8 cellular contexts compared by ENCODE assay signal in genomic region chr10:97037365-97038361, GRCh38.
A peak's percentile ranks its signal among the peaks of the same experiment; 100 is the strongest.
DNase-seq lines count a peak whose midpoint lies in the region; ATAC-seq and TF ChIP-seq lines count a peak whose summit lies in the region.

No MANE protein-coding gene starts in this region.

- H2BK15ac ChIP-seq in IMR-90 (ENCODE audit: low read depth, low read length): no peak overlapping the region

- H3K4me1 ChIP-seq in BLaER1 (peaks cover 22% of the 10 kb centered on the region), IMR-90 (ENCODE audit: control insufficient read depth, insufficient read depth, low read length) (peaks cover 5% of the 10 kb centered on the region; the same call in 1 of the 2 replicates), OCI-LY3 (ENCODE audit: low read length) (peaks cover 7% of the 10 kb centered on the region)

- H3K4me3 ChIP-seq in BLaER1: peak overlapping the region; percentile 50
- peak overlapping the region; percentile 42 for H3K4me3 ChIP-seq in IMR-90 (ENCODE audit: insufficient read depth, low read depth, low read length)
- H3K4me3 ChIP-seq in OCI-LY3 (ENCODE audit: low read length): peak overlapping the region; percentile 82
- peak overlapping the region; percentile 33 for H3K4me3 ChIP-seq in fibroblast of mammary gland (ENCODE audit: control insufficient read depth, low read depth, low read length)

- H2BK20ac ChIP-seq in IMR-90 (ENCODE audit: low read depth, low read length): no peak overlapping the region

- peak overlapping the region; percentile 4 for H2AK9ac ChIP-seq in IMR-90 (replicated peaks; ENCODE audit: low read depth, low read length, poor library complexity)

- no peak overlapping the region for H2AK5ac ChIP-seq in IMR-90 (ENCODE audit: low read depth, low read length)

- H3K27ac ChIP-seq in BLaER1 (no peak overlapping the region), IMR-90 (ENCODE audit: insufficient read depth, low read length) (no peak overlapping the region), OCI-LY3 (ENCODE audit: low read length) (no peak overlapping the region)

- peaks cover 14 to 20% of the 10 kb centered on the region in 2 donors for H3K4me1 Mint-ChIP-seq in natural killer cell treated with Interleukin-12 subunit alpha and Interleukin-12 subunit beta and Interleukin-15 and Interleukin-18, amount 100 ng/mL, for 72 hours (ENCODE audit: low read depth in 2 of 2)
- H3K4me1 Mint-ChIP-seq in stimulated activated naive B cell treated with anti-CD40 and anti-IgM and Interleukin-4, amounts not matched to agents 10 μg/mL and 1 μg/mL and 100 μg/mL, for 72 hours: peaks cover 9 to 20% of the 10 kb centered on the region in 2 donors

- dilution Hi-C loops in IMR-90 (cut with HindIII; ENCODE audit: low sequenced_read_pairs, unreplicated experiment): no loop called here

- H2AFZ ChIP-seq in IMR-90 (replicated peaks; ENCODE audit: low read length, poor library complexity) (peak overlapping the region; percentile 83), OCI-LY3 (ENCODE audit: low read depth, low read length) (peak overlapping the region; percentile 96)

- no peaks in the 10 kb centered on the region for H3K36me3 Mint-ChIP-seq in natural killer cell treated with Interleukin-12 subunit alpha and Interleukin-12 subunit beta and Interleukin-15 and Interleukin-18, amount 100 ng/mL, for 72 hours
- H3K36me3 Mint-ChIP-seq in stimulated activated naive B cell treated with anti-CD40 and anti-IgM and Interleukin-4, amounts not matched to agents 10 μg/mL and 1 μg/mL and 100 μg/mL, for 72 hours: no peaks in the 10 kb centered on the region

- no peak overlapping the region; the same call in 1 of the 2 replicates for H3K4ac ChIP-seq in IMR-90 (ENCODE audit: low read depth, low read length)

- no peaks in the 10 kb centered on the region; the same call in 1 of the 2 replicates for H3K9me1 ChIP-seq in IMR-90 (ENCODE audit: insufficient read depth, low read length)

- no peak overlapping the region for H4K91ac ChIP-seq in IMR-90 (ENCODE audit: insufficient read depth, low read depth, low read length)

- WGBS in IMR-90 (ENCODE audit: extremely low coverage in 2 of 2, insufficient read length in 1 of 2), 2 experiments: 36% methylated on average over 12 of the region's 30 CpGs; no CpG with 5 or more reads in 1 of the 2 experiments

- H3K9me3 ChIP-seq in BLaER1 (no peaks in the 10 kb centered on the region), IMR-90 (ENCODE audit: control insufficient read depth, insufficient read depth, low read length) (no peaks in the 10 kb centered on the region), OCI-LY3 (ENCODE audit: insufficient read depth, low read length) (no peaks in the 10 kb centered on the region)

- H4K8ac ChIP-seq in IMR-90 (ENCODE audit: low read depth in 2 of 2, low read length in 2 of 2): no peak overlapping the region

- H3K14ac ChIP-seq in IMR-90 (replicated peaks; ENCODE audit: low read depth, low read length): no peak overlapping the region

- DNase-seq in IMR-90 (peak; percentile 71), fibroblast of mammary gland (ENCODE audit: low read depth) (peak; percentile 80)
- DNase-seq in activated T-cell treated with anti-CD3 and anti-CD28 coated beads, Interleukin-2, amount 50 U/mL, for 1 hour: peak; percentile 72
- peak; percentile 69 for DNase-seq in natural killer cell treated with Interleukin-12 subunit alpha and Interleukin-12 subunit beta and Interleukin-15 and Interleukin-18, amount 100 ng/mL, for 72 hours (ENCODE audit: low spot score)
- DNase-seq in stimulated activated naive B cell treated with anti-CD40 and anti-IgM and Interleukin-4, amounts not matched to agents 10 μg/mL and 1 μg/mL and 100 μg/mL, for 72 hours: peak; percentile 66

- no peak overlapping the region for H3K27ac Mint-ChIP-seq in natural killer cell treated with Interleukin-12 subunit alpha and Interleukin-12 subunit beta and Interleukin-15 and Interleukin-18, amount 100 ng/mL, for 72 hours
- H3K27ac Mint-ChIP-seq in stimulated activated naive B cell treated with anti-CD40 and anti-IgM and Interleukin-4, amounts not matched to agents 10 μg/mL and 1 μg/mL and 100 μg/mL, for 72 hours: no peak overlapping the region

- intact Hi-C loops in IMR-90 (cut with micrococcal nuclease): loop anchor here (1.0 to 10.0 kb wide), 4 partner anchors 173 to 663 kb away; no protein-coding TSS in a partner anchor

- ATAC-seq in GM19463 (IDR thresholded peaks at IDR 0.05; ENCODE audit: unreplicated experiment): peak; percentile 86
- ATAC-seq in IMR-90 (ENCODE audit: low read depth): peak; percentile 98
- peak; percentile 78 to 82 for ATAC-seq in natural killer cell treated with Interleukin-12 subunit alpha and Interleukin-12 subunit beta and Interleukin-15 and Interleukin-18, amount 100 ng/mL, for 72 hours
- peak; percentile 84 to 86 for ATAC-seq in stimulated activated naive B cell treated with anti-CD40 and anti-IgM and Interleukin-4, amounts not matched to agents 10 μg/mL and 1 μg/mL and 100 μg/mL, for 72 hours (replicated peaks)

- no peak overlapping the region for H2BK5ac ChIP-seq in IMR-90 (ENCODE audit: low read depth, low read length, poor library complexity, severe bottlenecking)

- TF ChIP-seq CTCF in IMR-90 (conservative IDR thresholded peaks at IDR 0.05; ENCODE audit: low read depth, low read length): peak; percentile 83
- TF ChIP-seq CTCF in OCI-LY3 (IDR thresholded peaks at IDR 0.05; ENCODE audit: low read depth, low read length): peak; percentile 73
- TF ChIP-seq CTCF in fibroblast of mammary gland (conservative IDR thresholded peaks at IDR 0.05; ENCODE audit: control insufficient read depth, insufficient read depth, low read depth, low read length): peak; percentile 92

- peaks cover 11 to 12% of the 10 kb centered on the region in 2 donors for H3K27me3 Mint-ChIP-seq in natural killer cell treated with Interleukin-12 subunit alpha and Interleukin-12 subunit beta and Interleukin-15 and Interleukin-18, amount 100 ng/mL, for 72 hours
- peaks cover 18 to 19% of the 10 kb centered on the region in 2 donors for H3K27me3 Mint-ChIP-seq in stimulated activated naive B cell treated with anti-CD40 and anti-IgM and Interleukin-4, amounts not matched to agents 10 μg/mL and 1 μg/mL and 100 μg/mL, for 72 hours

- TF ChIP-seq POLR2A in IMR-90 (IDR thresholded peaks at IDR 0.05; ENCODE audit: low read depth, low read length): no peak

- in situ Hi-C loops in IMR-90 (cut with MboI; ENCODE audit: low sequenced_read_pairs): no loop called here

- no peak overlapping the region for H3K18ac ChIP-seq in IMR-90 (ENCODE audit: low read depth, low read length)

- no peak overlapping the region for H3K23ac ChIP-seq in IMR-90 (ENCODE audit: low read depth, low read length)

- no peak overlapping the region for H3K56ac ChIP-seq in IMR-90 (ENCODE audit: extremely low read depth, insufficient read depth, low read length)

- H3K9ac ChIP-seq in BLaER1 (peak overlapping the region; percentile 17; the same call in 1 of the 2 replicates), IMR-90 (ENCODE audit: low read depth, low read length) (no peak overlapping the region), OCI-LY3 (ENCODE audit: low read length) (peak overlapping the region; percentile 52; the same call in 1 of the 2 replicates)

- H3K79me2 ChIP-seq in OCI-LY3 (ENCODE audit: low read length): no peaks in the 10 kb centered on the region

- peak overlapping the region; percentile 43 for H3K4me3 Mint-ChIP-seq in natural killer cell treated with Interleukin-12 subunit alpha and Interleukin-12 subunit beta and Interleukin-15 and Interleukin-18, amount 100 ng/mL, for 72 hours
- H3K4me3 Mint-ChIP-seq in stimulated activated naive B cell treated with anti-CD40 and anti-IgM and Interleukin-4, amounts not matched to agents 10 μg/mL and 1 μg/mL and 100 μg/mL, for 72 hours: peak overlapping the region; percentile 73 to 75

- H3K9me3 Mint-ChIP-seq in natural killer cell treated with Interleukin-12 subunit alpha and Interleukin-12 subunit beta and Interleukin-15 and Interleukin-18, amount 100 ng/mL, for 72 hours: no peaks in the 10 kb centered on the region
- no peaks in the 10 kb centered on the region for H3K9me3 Mint-ChIP-seq in stimulated activated naive B cell treated with anti-CD40 and anti-IgM and Interleukin-4, amounts not matched to agents 10 μg/mL and 1 μg/mL and 100 μg/mL, for 72 hours

- no peak overlapping the region for H2BK120ac ChIP-seq in IMR-90 (ENCODE audit: low read depth, low read length)

- peak overlapping the region; percentile 62 for H3K4me2 ChIP-seq in BLaER1
- H3K4me2 ChIP-seq in IMR-90 (ENCODE audit: low read depth, low read length): peak overlapping the region; percentile 95
- peak overlapping the region; percentile 99 for H3K4me2 ChIP-seq in OCI-LY3 (ENCODE audit: low read length)

- no peaks in the 10 kb centered on the region for H3K79me1 ChIP-seq in IMR-90 (ENCODE audit: low read depth in 1 of 2, low read length in 2 of 2)

- H4K20me1 ChIP-seq in BLaER1: no peaks in the 10 kb centered on the region
- H4K20me1 ChIP-seq in IMR-90 (ENCODE audit: insufficient read depth, low read length): 0 out of 2 replicates have a peak, but pooled peaks cover 5% of the 10 kb centered on the region
- no peaks in the 10 kb centered on the region for H4K20me1 ChIP-seq in OCI-LY3 (ENCODE audit: insufficient read depth, low read length)

- H3K36me3 ChIP-seq in BLaER1 (no peaks in the 10 kb centered on the region), IMR-90 (ENCODE audit: control insufficient read depth, insufficient read depth, low read length) (no peaks in the 10 kb centered on the region), OCI-LY3 (replicated peaks; ENCODE audit: low read depth, low read length) (no peaks in the 10 kb centered on the region)

- POLR2A ChIA-PET in IMR-90 (lab: Charles Lee; ENCODE audit: unreplicated experiment): interaction anchor here (0.8 kb wide), 1 partner anchor 205 kb away, joined by 4 read pairs; no protein-coding TSS in a partner anchor

- no peaks in the 10 kb centered on the region for H3K27me3 ChIP-seq in BLaER1
- peaks cover 34% of the 10 kb centered on the region for H3K27me3 ChIP-seq in IMR-90 (ENCODE audit: control insufficient read depth, insufficient read depth, low read length)
- H3K27me3 ChIP-seq in OCI-LY3 (ENCODE audit: low read depth, low read length): no peaks in the 10 kb centered on the region

- CTCF ChIA-PET in IMR-90 (lab: Yijun Ruan, JAX): interaction anchor here (0.5 to 2.3 kb wide), 22 partner anchors 8 to 436 kb away, joined by 3 to 13 read pairs (median 3); no protein-coding TSS in a partner anchor

- no TSS peak for BruUV-seq in IMR-90 (replicated peaks; lab: Mats Ljungman, UMichigan)

- H4K5ac ChIP-seq in IMR-90 (ENCODE audit: low read depth, low read length): no peak overlapping the region

- peak; percentile 70 for TF ChIP-seq RAD21 in IMR-90 (IDR thresholded peaks at IDR 0.05; ENCODE audit: low read length)

TF ChIP-seq in IMR-90, 13 proteins besides CTCF, POLR2A, EP300 and RAD21 (continues in another document):
- TF ChIP-seq MXI1 (IDR thresholded peaks at IDR 0.05; ENCODE audit: borderline replicate concordance, low read depth, low read length) (no peak), FOS (IDR thresholded peaks at IDR 0.05; ENCODE audit: low read depth, low read length) (no peak), RCOR1 (IDR thresholded peaks at IDR 0.05; ENCODE audit: insufficient replicate concordance, low read length) (no peak), MAFK (IDR thresholded peaks at IDR 0.05; ENCODE audit: low read depth, low read length) (no peak), CEBPB (IDR thresholded peaks at IDR 0.05; ENCODE audit: low read depth, low read length) (no peak), BHLHE40 (IDR thresholded peaks at IDR 0.05; ENCODE audit: low read depth, low read length) (no peak)
